1 cellular context compared by ENCODE assay signal in the genomic region with DNA sequence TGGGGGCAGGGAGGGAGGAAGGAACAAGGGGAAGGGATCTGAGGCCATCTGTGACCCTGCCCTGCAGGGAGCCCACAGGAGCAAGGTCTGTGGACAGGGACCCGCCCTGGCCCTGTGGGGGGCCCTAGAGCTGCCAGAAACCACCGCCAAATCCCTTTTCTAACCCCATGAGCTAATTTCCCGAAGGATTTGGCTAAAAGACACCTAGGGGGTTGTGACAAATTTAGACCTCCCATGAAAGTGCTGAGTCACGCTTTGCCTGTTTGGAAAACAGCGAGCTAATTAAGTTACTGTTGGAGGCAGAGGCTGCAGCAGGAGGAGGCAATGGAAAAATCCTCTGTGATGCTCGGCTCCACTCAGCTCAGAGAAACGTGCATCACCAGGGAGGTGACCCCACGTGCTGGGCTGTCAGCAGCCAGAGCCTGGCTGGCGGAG.
A peak's percentile ranks its signal among the peaks of the same experiment; 100 is the strongest.
TF ChIP-seq lines count a peak whose summit lies in the region.

No MANE protein-coding gene starts in this region.

TF ChIP-seq in HEK293, 187 proteins besides CTCF, POLR2A, EP300 and RAD21 (continued from another document):
- TF ChIP-seq, protein P1, sequence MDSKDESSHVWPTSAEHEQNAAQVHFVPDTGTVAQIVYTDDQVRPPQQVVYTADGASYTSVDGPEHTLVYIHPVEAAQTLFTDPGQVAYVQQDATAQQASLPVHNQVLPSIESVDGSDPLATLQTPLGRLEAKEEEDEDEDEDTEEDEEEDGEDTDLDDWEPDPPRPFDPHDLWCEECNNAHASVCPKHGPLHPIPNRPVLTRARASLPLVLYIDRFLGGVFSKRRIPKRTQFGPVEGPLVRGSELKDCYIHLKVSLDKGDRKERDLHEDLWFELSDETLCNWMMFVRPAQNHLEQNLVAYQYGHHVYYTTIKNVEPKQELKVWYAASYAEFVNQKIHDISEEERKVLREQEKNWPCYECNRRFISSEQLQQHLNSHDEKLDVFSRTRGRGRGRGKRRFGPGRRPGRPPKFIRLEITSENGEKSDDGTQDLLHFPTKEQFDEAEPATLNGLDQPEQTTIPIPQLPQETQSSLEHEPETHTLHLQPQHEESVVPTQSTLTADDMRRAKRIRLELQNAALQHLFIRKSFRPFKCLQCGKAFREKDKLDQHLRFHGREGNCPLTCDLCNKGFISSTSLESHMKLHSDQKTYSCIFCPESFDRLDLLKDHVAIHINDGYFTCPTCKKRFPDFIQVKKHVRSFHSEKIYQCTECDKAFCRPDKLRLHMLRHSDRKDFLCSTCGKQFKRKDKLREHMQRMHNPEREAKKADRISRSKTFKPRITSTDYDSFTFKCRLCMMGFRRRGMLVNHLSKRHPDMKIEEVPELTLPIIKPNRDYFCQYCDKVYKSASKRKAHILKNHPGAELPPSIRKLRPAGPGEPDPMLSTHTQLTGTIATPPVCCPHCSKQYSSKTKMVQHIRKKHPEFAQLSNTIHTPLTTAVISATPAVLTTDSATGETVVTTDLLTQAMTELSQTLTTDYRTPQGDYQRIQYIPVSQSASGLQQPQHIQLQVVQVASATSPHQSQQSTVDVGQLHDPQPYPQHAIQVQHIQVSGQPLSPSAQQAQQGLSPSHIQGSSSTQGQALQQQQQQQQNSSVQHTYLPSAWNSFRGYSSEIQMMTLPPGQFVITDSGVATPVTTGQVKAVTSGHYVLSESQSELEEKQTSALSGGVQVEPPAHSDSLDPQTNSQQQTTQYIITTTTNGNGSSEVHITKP (tag by site-specific recombination; IDR thresholded peaks at IDR 0.05) = peak; percentile 53
- TF ChIP-seq GLI4 (tag by site-specific recombination; IDR thresholded peaks at IDR 0.05) = no peak
